Comparison of ENCODE assay signal across 1 cellular context in genomic region chr22:26485013-26485412, GRCh38.
TF ChIP-seq lines count a peak whose summit lies in the region.

No MANE protein-coding gene starts in this region.

TF ChIP-seq in SK-N-SH treated with all-trans-retinoic acid at 6 μM for 48 hours, 23 proteins besides CTCF, POLR2A, EP300 and RAD21 (continued from another document):
- no peak for TF ChIP-seq CREB5 (CRISPR knock-in tag; IDR thresholded peaks at IDR 0.05; ENCODE audit: low read depth)
- no peak for TF ChIP-seq ZC3H10 (CRISPR knock-in tag; IDR thresholded peaks at IDR 0.05)
- no peak for TF ChIP-seq ZFP30 (CRISPR knock-in tag; IDR thresholded peaks at IDR 0.05)
- TF ChIP-seq, protein P1, sequence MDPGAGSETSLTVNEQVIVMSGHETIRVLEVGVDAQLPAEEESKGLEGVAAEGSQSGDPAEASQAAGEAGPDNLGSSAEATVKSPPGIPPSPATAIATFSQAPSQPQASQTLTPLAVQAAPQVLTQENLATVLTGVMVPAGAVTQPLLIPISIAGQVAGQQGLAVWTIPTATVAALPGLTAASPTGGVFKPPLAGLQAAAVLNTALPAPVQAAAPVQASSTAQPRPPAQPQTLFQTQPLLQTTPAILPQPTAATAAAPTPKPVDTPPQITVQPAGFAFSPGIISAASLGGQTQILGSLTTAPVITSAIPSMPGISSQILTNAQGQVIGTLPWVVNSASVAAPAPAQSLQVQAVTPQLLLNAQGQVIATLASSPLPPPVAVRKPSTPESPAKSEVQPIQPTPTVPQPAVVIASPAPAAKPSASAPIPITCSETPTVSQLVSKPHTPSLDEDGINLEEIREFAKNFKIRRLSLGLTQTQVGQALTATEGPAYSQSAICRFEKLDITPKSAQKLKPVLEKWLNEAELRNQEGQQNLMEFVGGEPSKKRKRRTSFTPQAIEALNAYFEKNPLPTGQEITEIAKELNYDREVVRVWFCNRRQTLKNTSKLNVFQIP (CRISPR knock-in tag; IDR thresholded peaks at IDR 0.05; ENCODE audit: borderline replicate concordance, low read depth), result no peak
- TF ChIP-seq GLIS3 (CRISPR knock-in tag; IDR thresholded peaks at IDR 0.05), result no peak
- no peak for TF ChIP-seq ESRRG (CRISPR knock-in tag; IDR thresholded peaks at IDR 0.05)
- TF ChIP-seq, protein P2, sequence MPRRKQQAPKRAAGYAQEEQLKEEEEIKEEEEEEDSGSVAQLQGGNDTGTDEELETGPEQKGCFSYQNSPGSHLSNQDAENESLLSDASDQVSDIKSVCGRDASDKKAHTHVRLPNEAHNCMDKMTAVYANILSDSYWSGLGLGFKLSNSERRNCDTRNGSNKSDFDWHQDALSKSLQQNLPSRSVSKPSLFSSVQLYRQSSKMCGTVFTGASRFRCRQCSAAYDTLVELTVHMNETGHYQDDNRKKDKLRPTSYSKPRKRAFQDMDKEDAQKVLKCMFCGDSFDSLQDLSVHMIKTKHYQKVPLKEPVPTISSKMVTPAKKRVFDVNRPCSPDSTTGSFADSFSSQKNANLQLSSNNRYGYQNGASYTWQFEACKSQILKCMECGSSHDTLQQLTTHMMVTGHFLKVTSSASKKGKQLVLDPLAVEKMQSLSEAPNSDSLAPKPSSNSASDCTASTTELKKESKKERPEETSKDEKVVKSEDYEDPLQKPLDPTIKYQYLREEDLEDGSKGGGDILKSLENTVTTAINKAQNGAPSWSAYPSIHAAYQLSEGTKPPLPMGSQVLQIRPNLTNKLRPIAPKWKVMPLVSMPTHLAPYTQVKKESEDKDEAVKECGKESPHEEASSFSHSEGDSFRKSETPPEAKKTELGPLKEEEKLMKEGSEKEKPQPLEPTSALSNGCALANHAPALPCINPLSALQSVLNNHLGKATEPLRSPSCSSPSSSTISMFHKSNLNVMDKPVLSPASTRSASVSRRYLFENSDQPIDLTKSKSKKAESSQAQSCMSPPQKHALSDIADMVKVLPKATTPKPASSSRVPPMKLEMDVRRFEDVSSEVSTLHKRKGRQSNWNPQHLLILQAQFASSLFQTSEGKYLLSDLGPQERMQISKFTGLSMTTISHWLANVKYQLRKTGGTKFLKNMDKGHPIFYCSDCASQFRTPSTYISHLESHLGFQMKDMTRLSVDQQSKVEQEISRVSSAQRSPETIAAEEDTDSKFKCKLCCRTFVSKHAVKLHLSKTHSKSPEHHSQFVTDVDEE (CRISPR knock-in tag; IDR thresholded peaks at IDR 0.05), result no peak
- no peak for TF ChIP-seq OSR1 (CRISPR knock-in tag; IDR thresholded peaks at IDR 0.05)
- no peak for TF ChIP-seq TOX (CRISPR knock-in tag; IDR thresholded peaks at IDR 0.05; ENCODE audit: borderline replicate concordance)
- no peak for TF ChIP-seq BACH2 (CRISPR knock-in tag; IDR thresholded peaks at IDR 0.05; ENCODE audit: borderline replicate concordance)
- no peak for TF ChIP-seq ARNTL (CRISPR knock-in tag; IDR thresholded peaks at IDR 0.05; ENCODE audit: borderline replicate concordance, low read depth)
- no peak for TF ChIP-seq ZNF565 (CRISPR knock-in tag; conservative IDR thresholded peaks at IDR 0.05; ENCODE audit: low read depth)
- no peak for TF ChIP-seq ISL1 (CRISPR knock-in tag; IDR thresholded peaks at IDR 0.05)
- TF ChIP-seq, protein P3, sequence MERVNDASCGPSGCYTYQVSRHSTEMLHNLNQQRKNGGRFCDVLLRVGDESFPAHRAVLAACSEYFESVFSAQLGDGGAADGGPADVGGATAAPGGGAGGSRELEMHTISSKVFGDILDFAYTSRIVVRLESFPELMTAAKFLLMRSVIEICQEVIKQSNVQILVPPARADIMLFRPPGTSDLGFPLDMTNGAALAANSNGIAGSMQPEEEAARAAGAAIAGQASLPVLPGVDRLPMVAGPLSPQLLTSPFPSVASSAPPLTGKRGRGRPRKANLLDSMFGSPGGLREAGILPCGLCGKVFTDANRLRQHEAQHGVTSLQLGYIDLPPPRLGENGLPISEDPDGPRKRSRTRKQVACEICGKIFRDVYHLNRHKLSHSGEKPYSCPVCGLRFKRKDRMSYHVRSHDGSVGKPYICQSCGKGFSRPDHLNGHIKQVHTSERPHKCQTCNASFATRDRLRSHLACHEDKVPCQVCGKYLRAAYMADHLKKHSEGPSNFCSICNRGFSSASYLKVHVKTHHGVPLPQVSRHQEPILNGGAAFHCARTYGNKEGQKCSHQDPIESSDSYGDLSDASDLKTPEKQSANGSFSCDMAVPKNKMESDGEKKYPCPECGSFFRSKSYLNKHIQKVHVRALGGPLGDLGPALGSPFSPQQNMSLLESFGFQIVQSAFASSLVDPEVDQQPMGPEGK (CRISPR knock-in tag; IDR thresholded peaks at IDR 0.05; ENCODE audit: borderline replicate concordance), result no peak
- TF ChIP-seq RARB (CRISPR knock-in tag; IDR thresholded peaks at IDR 0.05), result no peak
- TF ChIP-seq ZNF8 (CRISPR knock-in tag; IDR thresholded peaks at IDR 0.05), result no peak
- TF ChIP-seq SNAI2 (CRISPR knock-in tag; IDR thresholded peaks at IDR 0.05), result no peak
- no peak for TF ChIP-seq TCF4 (CRISPR knock-in tag; IDR thresholded peaks at IDR 0.05; ENCODE audit: borderline replicate concordance)
- no peak for TF ChIP-seq CSDC2 (CRISPR knock-in tag; IDR thresholded peaks at IDR 0.05)
